ENCODE assay signal across 11 cellular contexts in genomic region chr22:17562906-17563870, GRCh38. TPM values are rescaled to one million over a fixed set of nuclear protein-coding genes. Genes with fewer than 3 reads are reported as not detected.
DNase-seq lines count a peak whose midpoint lies in the region; ATAC-seq and TF ChIP-seq lines count a peak whose summit lies in the region.
"Had no signal": no experiment of that assay in that cellular context is flagged by ENCODE, and none has a peak within 500 bp of the region (broad histone marks: within the 10 kb centered on the region; RNA-seq: fewer than 3 reads in every experiment).

TSS of gene SLC25A18 (plus strand) at chr22:17563498. CDS start at chr22:17579945, 16,447 bp downstream.

- H3K27ac ChIP-seq in left lung, result peak within 1 kb of the TSS in 1 of 2 donors; percentile 30
- peak within 1 kb of the TSS in 4 of 5 donors; percentile 49 to 93 (median 69) for H3K27ac ChIP-seq in stomach

- TF ChIP-seq POLR2A in stomach (IDR thresholded peaks at IDR 0.05), result no peak

- H3K36me3 ChIP-seq in left lung (no peaks in the 10 kb centered on the region), stomach (no peaks in the 10 kb centered on the region)

- no peak for TF ChIP-seq CTCF in left lung (IDR thresholded peaks at IDR 0.05)
- no peak for TF ChIP-seq CTCF in stomach (IDR thresholded peaks at IDR 0.05)

- DNase-seq in HuH-7 (ENCODE audit: low spot score), result peak; percentile 83
- peak; percentile 26 for DNase-seq in cerebellar cortex (ENCODE audit: low spot score)
- no peak for DNase-seq in left lung
- no peak for DNase-seq in stomach
- no peak for DNase-seq in NCI-H526 (lab: John Stamatoyannopoulos, UW)
- DNase-seq in activated naive CD4-positive, alpha-beta T cell treated with anti-CD3 and anti-CD28 coated beads, Interleukin-2, amount 50 U/mL, for 16 hours, result no peak
- DNase-seq in SKM-1 (lab: John Stamatoyannopoulos, UW; ENCODE audit: unreplicated experiment), result no peak
- DNase-seq: activated naive CD8-positive, alpha-beta T cell treated with anti-CD3 and anti-CD28 coated beads, Interleukin-2, amount 10 ng/mL, durations not matched to agents 7 days and 5 days; naive B cell had no signal

- H3K4me1 ChIP-seq in left lung, result peaks cover 0 to 10% of the 10 kb centered on the region in 2 donors
- peaks cover 0 to 16% (median 3%) of the 10 kb centered on the region in 4 donors for H3K4me1 ChIP-seq in stomach

- no peak for TF ChIP-seq EP300 in stomach (IDR thresholded peaks at IDR 0.05)

- H3K4me3 ChIP-seq in left lung, result no peak within 1 kb of the TSS
- no peak within 1 kb of the TSS for H3K4me3 ChIP-seq in stomach
- H3K4me3 ChIP-seq: GM12878 had no signal

- intact Hi-C loops in left lung (cut with DNase I), result no loop called here
- intact Hi-C loops in stomach (cut with DNase I; ENCODE audit: low total_unique reads), result no loop called here

- no peaks in the 10 kb centered on the region for H3K27me3 ChIP-seq in left lung
- no peaks in the 10 kb centered on the region for H3K27me3 ChIP-seq in stomach

- ATAC-seq in left lung (peak; percentile 85), HG02981 (IDR thresholded peaks at IDR 0.05; ENCODE audit: unreplicated experiment) (no peak)
- ATAC-seq: GM12878 had no signal

- WGBS in stomach, 5 donors, result 55 to 66% (median 62%) methylated on average over 17 of the region's 17 CpGs

- H3K9me3 ChIP-seq in left lung, result no peaks in the 10 kb centered on the region
- H3K9me3 ChIP-seq in stomach, result no peaks in the 10 kb centered on the region

RNA-seq across cellular contexts. Expression of gene SLC25A18, which starts in this region (rescaled TPM):
- under 1 TPM; 0.26 to 0.50 TPM for total RNA-seq in left lung
- total RNA-seq in stomach, result 1 to 10 TPM in 4 of 5 donors, not detected in 1; 1.2 to 2.0 (median 1.7) TPM
- 1 to 10 TPM in 2 of 3 donors, under 1 TPM in 1; 0.70 to 3.1 (median 1.9) TPM for polyA plus RNA-seq in stomach
- total RNA-seq: activated naive CD8-positive, alpha-beta T cell treated with anti-CD3 and anti-CD28 coated beads, Interleukin-2, amount 10 ng/mL, durations not matched to agents 7 days and 5 days; GM12878 had no signal

Comparison
In these comparisons a context has a peak if more than half of its experiments do, and no peak if none do; other contexts are left out.
1. Peak in ATAC-seq in left lung; RNA of the gene not detected or under 1 TPM.
2. DNase-seq: peak in HuH-7 (single experiment) and cerebellar cortex (single experiment); none in left lung (0 of 2), stomach (single experiment), NCI-H526 (0 of 2), activated naive CD4-positive, alpha-beta T cell treated with anti-CD3 and anti-CD28 coated beads, Interleukin-2, amount 50 U/mL, for 16 hours (single experiment) and SKM-1 (single experiment).